In genomic region chr17:75300280-75300679, GRCh38 we compare ENCODE assay signal across 29 cellular contexts.
"Had no signal": no experiment of that assay in that cellular context is flagged by ENCODE, and none has a peak within 500 bp of the region (broad histone marks: within the 10 kb centered on the region; RNA-seq: fewer than 3 reads in every experiment).

No MANE protein-coding gene starts in this region.

- DNase-seq: activated CD4-positive, alpha-beta memory T cell treated with anti-CD3 and anti-CD28 coated beads for 36 hours; activated CD4-positive, alpha-beta T cell treated with anti-CD3 and anti-CD28 coated beads for 4 hours; activated CD4-positive, alpha-beta T cell treated with anti-CD3 and anti-CD28 coated beads, Interleukin-2, amount 50 U/mL, for 1 hour; activated CD4-positive, CD25-positive, alpha-beta regulatory T cell treated with anti-CD3 and anti-CD28 coated beads, Interleukin-2, amount 50 U/mL, for 72 hours; activated CD8-positive, alpha-beta memory T cell treated with anti-CD3 and anti-CD28 coated beads, Interleukin-2, amount 50 U/mL, for 4 hours; activated effector memory CD4-positive, alpha-beta T cell treated with Interleukin-2 at 50 U/mL for 16 hours; activated naive CD4-positive, alpha-beta T cell treated with anti-CD3 and anti-CD28 coated beads, Interleukin-2, amount 10 ng/mL, durations not matched to agents 7 days and 5 days; activated naive CD8-positive, alpha-beta T cell treated with anti-CD3 and anti-CD28 coated beads, Interleukin-2, amount 50 U/mL, for 24 hours; activated T-cell treated with anti-CD3 and anti-CD28 coated beads for 4 hours; activated T-cell treated with anti-CD3 and anti-CD28 coated beads, Interleukin-2, amount 50 U/mL, for 48 hours; amniotic stem cell; aorta; brain microvascular endothelial cell; central memory CD4-positive, alpha-beta T cell; MV-4-11; NCI-H1092; NCI-H1436 treated with DMSO at 0.1 percent for 48 hours; NCI-H1694 treated with DMSO at 0.1 percent for 48 hours; NCI-H2029; NCI-H345; NCI-H524 treated with DMSO at 0.1 percent for 48 hours; PC-3; Peyer's patch; RPMI8226; SHP77 treated with DMSO at 0.1 percent for 48 hours; SK-N-SH had no signal

- ATAC-seq: activated naive CD8-positive, alpha-beta T cell treated with anti-CD3 and anti-CD28 coated beads, Interleukin-2, amount 50 U/mL, for 24 hours; PC-3; WTC11 had no signal

- H3K9ac ChIP-seq: SK-N-SH had no signal

- H3K4me3 ChIP-seq: Peyer's patch, SJSA1 had no signal

- H3K9me3 ChIP-seq: Peyer's patch, SK-N-SH had no signal

- FAIRE-seq: colon had no signal

- H3K36me3 ChIP-seq: brain microvascular endothelial cell, Peyer's patch, SJSA1 had no signal

- H3K27me3 ChIP-seq: brain microvascular endothelial cell, Peyer's patch, SJSA1 had no signal

- H3K27ac ChIP-seq: brain microvascular endothelial cell, Peyer's patch, SJSA1 had no signal

- H3K4me2 ChIP-seq: SK-N-SH had no signal

- H3K4me1 ChIP-seq: SJSA1 had no signal
